ENCODE assay signal across 18 cellular contexts in the genomic region with DNA sequence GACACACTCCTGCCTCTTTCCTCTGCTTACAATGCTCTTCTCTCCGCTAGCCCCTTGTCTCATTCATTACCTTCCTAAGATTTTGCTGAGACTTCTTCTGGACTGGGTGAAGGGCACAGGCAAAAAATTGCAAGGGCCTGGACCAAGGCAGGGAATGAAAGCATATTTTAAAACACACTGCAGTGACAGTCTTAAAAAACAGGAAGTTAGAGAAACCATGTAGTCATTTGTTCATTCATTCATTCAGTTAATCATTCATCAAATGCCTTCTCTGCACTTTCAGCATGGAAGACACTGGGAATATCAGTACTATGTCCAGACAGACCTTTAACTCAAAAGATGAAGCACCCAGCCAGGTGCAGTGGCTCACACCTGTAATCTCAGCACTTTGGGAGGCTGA.
"Had no signal": no experiment of that assay in that cellular context is flagged by ENCODE, and none has a peak within 500 bp of the region (broad histone marks: within the 10 kb centered on the region; RNA-seq: fewer than 3 reads in every experiment).

No MANE protein-coding gene starts in this region.

- H3K4me3 ChIP-seq: adrenal gland, heart right ventricle, lung, upper lobe of right lung had no signal

- H3K27me3 Mint-ChIP-seq: activated CD4-positive, alpha-beta memory T cell treated with anti-CD3 and anti-CD28 coated beads for 36 hours had no signal

- H3K27ac Mint-ChIP-seq: activated CD4-positive, alpha-beta memory T cell treated with anti-CD3 and anti-CD28 coated beads for 36 hours; activated CD8-positive, alpha-beta memory T cell treated with anti-CD3 and anti-CD28 coated beads, Interleukin-2, amount 10 ng/mL, durations not matched to agents 7 days and 5 days; natural killer cell treated with Interleukin-12 subunit alpha and Interleukin-12 subunit beta and Interleukin-15 and Interleukin-18, amount 100 ng/mL, for 72 hours had no signal

- ATAC-seq: activated CD8-positive, alpha-beta memory T cell treated with anti-CD3 and anti-CD28 coated beads, Interleukin-2, amount 10 ng/mL, durations not matched to agents 7 days and 5 days; heart right ventricle; left colon; natural killer cell treated with Interleukin-12 subunit alpha and Interleukin-12 subunit beta and Interleukin-15 and Interleukin-18, amount 100 ng/mL, for 72 hours; stimulated activated naive CD8-positive, alpha-beta T cell treated with anti-CD3 and anti-CD28 coated beads, Interleukin-15, Interleukin-2, amounts not matched to agents 100 U/mL and 50 U/mL, for 24 hours; upper lobe of right lung had no signal

- H3K36me3 Mint-ChIP-seq: activated CD4-positive, alpha-beta memory T cell treated with anti-CD3 and anti-CD28 coated beads for 36 hours; activated CD8-positive, alpha-beta memory T cell treated with anti-CD3 and anti-CD28 coated beads, Interleukin-2, amount 10 ng/mL, durations not matched to agents 7 days and 5 days; natural killer cell treated with Interleukin-12 subunit alpha and Interleukin-12 subunit beta and Interleukin-15 and Interleukin-18, amount 100 ng/mL, for 72 hours had no signal

- DNase-seq: activated CD4-positive, alpha-beta memory T cell treated with anti-CD3 and anti-CD28 coated beads for 36 hours; activated CD4-positive, alpha-beta T cell treated with anti-CD3 and anti-CD28 coated beads for 1 hour; activated CD8-positive, alpha-beta memory T cell treated with anti-CD3 and anti-CD28 coated beads, Interleukin-2, amount 10 ng/mL, durations not matched to agents 7 days and 5 days; activated naive CD4-positive, alpha-beta T cell treated with anti-CD3 and anti-CD28 coated beads, Interleukin-2, amount 50 U/mL, for 16 hours; activated T-cell treated with anti-CD3 and anti-CD28 coated beads, Interleukin-2, amount 50 U/mL, for 1 hour; adrenal gland; heart right ventricle; left colon; retina; stimulated activated CD4-positive, alpha-beta T cell treated with anti-CD3 and anti-CD28 coated beads, Interleukin-15, amount 100 ng/mL, for 24 hours; stimulated activated CD4-positive, alpha-beta T cell treated with anti-CD3 and anti-CD28 coated beads, Interleukin-4, amount 100 ng/mL, for 24 hours; stimulated activated naive CD8-positive, alpha-beta T cell treated with anti-CD3 and anti-CD28 coated beads, Interleukin-15, Interleukin-2, amounts not matched to agents 100 U/mL and 50 U/mL, for 24 hours; T-helper 1 cell; T1000; upper lobe of right lung had no signal

- H3K27me3 ChIP-seq: adrenal gland, heart right ventricle, upper lobe of right lung had no signal

- H3K27ac ChIP-seq: adrenal gland, heart right ventricle, upper lobe of right lung had no signal

- H3K9me3 Mint-ChIP-seq: activated CD4-positive, alpha-beta memory T cell treated with anti-CD3 and anti-CD28 coated beads for 36 hours; natural killer cell treated with Interleukin-12 subunit alpha and Interleukin-12 subunit beta and Interleukin-15 and Interleukin-18, amount 100 ng/mL, for 72 hours had no signal

- H3K4me3 Mint-ChIP-seq: activated CD4-positive, alpha-beta memory T cell treated with anti-CD3 and anti-CD28 coated beads for 36 hours; activated CD8-positive, alpha-beta memory T cell treated with anti-CD3 and anti-CD28 coated beads, Interleukin-2, amount 10 ng/mL, durations not matched to agents 7 days and 5 days; natural killer cell treated with Interleukin-12 subunit alpha and Interleukin-12 subunit beta and Interleukin-15 and Interleukin-18, amount 100 ng/mL, for 72 hours had no signal

- H3K9me3 ChIP-seq: adrenal gland, heart right ventricle, upper lobe of right lung had no signal

- H3K36me3 ChIP-seq: adrenal gland, heart right ventricle, upper lobe of right lung had no signal

- FAIRE-seq: frontal cortex had no signal
